ENCODE assay signal across 8 cellular contexts in the genomic region with DNA sequence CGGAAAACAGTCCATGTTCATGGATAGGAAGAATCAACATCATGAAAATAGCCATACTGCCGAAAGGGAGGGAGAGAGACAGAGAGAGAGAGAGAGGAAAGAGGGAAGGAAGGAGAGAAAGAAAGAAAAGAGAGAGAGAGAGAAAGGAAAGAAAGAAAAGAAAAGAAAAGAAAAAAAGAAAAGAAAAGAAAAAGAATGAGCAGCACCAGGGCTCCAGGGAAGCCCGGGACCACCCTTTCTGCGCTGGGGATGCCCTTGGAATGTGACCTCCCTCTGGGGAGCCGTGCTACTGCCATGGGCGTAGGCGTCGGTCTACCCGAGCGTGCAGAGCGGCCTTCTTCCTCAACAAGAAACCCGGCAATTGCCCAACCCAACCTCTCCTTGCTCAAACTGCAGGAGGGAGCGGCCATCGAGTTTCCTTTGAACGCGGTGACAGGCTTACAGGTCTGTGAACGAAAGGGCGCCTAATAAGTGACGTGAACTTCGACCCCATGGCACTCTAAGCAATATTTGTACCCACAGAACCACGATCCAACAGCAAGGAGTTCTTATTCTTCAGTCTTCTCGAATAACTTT. TPM values are rescaled to one million over a fixed set of nuclear protein-coding genes. Genes with fewer than 3 reads are reported as not detected.
DNase-seq lines count a peak whose midpoint lies in the region; ATAC-seq, FAIRE-seq and TF ChIP-seq lines count a peak whose summit lies in the region.

No MANE protein-coding gene starts in this region.

- peak overlapping the region; percentile 35 for H3K4me3 ChIP-seq in bronchial epithelial cell (ENCODE audit: low read depth, low read length)

- TF ChIP-seq CTCF in bronchial epithelial cell (IDR thresholded peaks at IDR 0.05; ENCODE audit: insufficient read depth, low read length, severe bottlenecking): no peak

- peak; percentile 38 for ATAC-seq in HG02852 (IDR thresholded peaks at IDR 0.05; ENCODE audit: unreplicated experiment)

- DNase-seq in D341Med (ENCODE audit: low spot score) (peak; percentile 38), SKM-1 (lab: John Stamatoyannopoulos, UW; ENCODE audit: unreplicated experiment) (peak; percentile 2), bronchial epithelial cell (ENCODE audit: low read depth) (peak; percentile 81), islet precursor cell (peak; percentile 88), NCI-H1694 treated with DMSO at 0.1 percent for 48 hours (lab: John Stamatoyannopoulos, UW) (no peak)
- DNase-seq in stimulated activated CD4-positive, alpha-beta T cell treated with anti-CD3 and anti-CD28 coated beads, Interleukin-4, amount 100 ng/mL, for 1 hour: peak; percentile 27
- no peak for DNase-seq in activated CD4-positive, CD25-positive, alpha-beta regulatory T cell treated with anti-CD3 and anti-CD28 coated beads, Interleukin-2, amount 50 U/mL, for 72 hours

- H3K36me3 ChIP-seq in bronchial epithelial cell (ENCODE audit: control insufficient read depth, insufficient read depth, low read length): no peaks in the 10 kb centered on the region

- no peaks in the 10 kb centered on the region for H3K27me3 ChIP-seq in bronchial epithelial cell (ENCODE audit: control insufficient read depth, insufficient read depth, low read length)

- no peak for FAIRE-seq in bronchial epithelial cell (lab: Jason Lieb, UNC)

RNA-seq across cellular contexts. Expression of a gene that starts 16.9 kb away (rescaled TPM):
- total RNA-seq in bronchial epithelial cell: not detected in 2 replicates

RNA-seq across cellular contexts. Expression of a gene that starts 33.4 kb away (rescaled TPM):
- total RNA-seq in bronchial epithelial cell: not detected in 2 replicates

RNA-seq across cellular contexts. Expression of a gene that starts 36.8 kb away (rescaled TPM):
- not detected in 2 replicates for total RNA-seq in bronchial epithelial cell

RNA-seq across cellular contexts. Expression of a gene that starts 59.8 kb away (rescaled TPM):
- 2.9 and 4.7 TPM in 2 replicates for total RNA-seq in bronchial epithelial cell

Comparison
In these comparisons a context has a peak if more than half of its experiments do, and no peak if none do; other contexts are left out.
1. DNase-seq: peak in D341Med (single experiment), SKM-1 (single experiment), bronchial epithelial cell (single experiment), islet precursor cell (single experiment) and stimulated activated CD4-positive, alpha-beta T cell treated with anti-CD3 and anti-CD28 coated beads, Interleukin-4, amount 100 ng/mL, for 1 hour (single experiment); none in activated CD4-positive, CD25-positive, alpha-beta regulatory T cell treated with anti-CD3 and anti-CD28 coated beads, Interleukin-2, amount 50 U/mL, for 72 hours (single experiment) and NCI-H1694 treated with DMSO at 0.1 percent for 48 hours (single experiment).